Comparison of ENCODE assay signal across 10 cellular contexts in genomic region chr9:129944501-129945116, GRCh38.
A peak's percentile ranks its signal among the peaks of the same experiment; 100 is the strongest.
DNase-seq lines count a peak whose midpoint lies in the region; ATAC-seq and TF ChIP-seq lines count a peak whose summit lies in the region.
"Had no signal": no experiment of that assay in that cellular context is flagged by ENCODE, and none has a peak within 500 bp of the region (broad histone marks: within the 10 kb centered on the region; RNA-seq: fewer than 3 reads in every experiment).

No MANE protein-coding gene starts in this region.

- TF ChIP-seq EP300 in sigmoid colon (IDR thresholded peaks at IDR 0.05) = no peak

- ATAC-seq in HG03432 (IDR thresholded peaks at IDR 0.05; ENCODE audit: unreplicated experiment) (no peak), GM21825 (IDR thresholded peaks at IDR 0.05; ENCODE audit: unreplicated experiment) (no peak)

- H3K9me3 Mint-ChIP-seq in CD14-positive monocyte = peaks cover 0 to 8% (median 6%) of the 10 kb centered on the region in 7 donors

- no peaks in the 10 kb centered on the region for H3K27me3 ChIP-seq in adrenal gland
- no peaks in the 10 kb centered on the region for H3K27me3 ChIP-seq in sigmoid colon

- peaks cover 26 to 42% of the 10 kb centered on the region in 2 donors for H3K36me3 Mint-ChIP-seq in CD14-positive monocyte

- H3K27ac ChIP-seq in adrenal gland = peak overlapping the region; percentile 39 to 78 (median 57)
- H3K27ac ChIP-seq in sigmoid colon = peak overlapping the region; percentile 81 to 88 (median 83)

- no peak overlapping the region for H3K4me3 Mint-ChIP-seq in CD14-positive monocyte

- no peaks in the 10 kb centered on the region for H3K27me3 Mint-ChIP-seq in CD14-positive monocyte (ENCODE audit: low read depth in 3 of 3)

- H3K9me3 ChIP-seq in adrenal gland (replicated peaks in 1 of 3) = peaks cover 0 to 6% (median 0%) of the 10 kb centered on the region in 3 donors
- peaks cover 0 to 3% (median 0%) of the 10 kb centered on the region in 4 donors for H3K9me3 ChIP-seq in sigmoid colon

- TF ChIP-seq CTCF in CD14-positive monocyte (IDR thresholded peaks at IDR 0.05) = peak; percentile 50
- TF ChIP-seq CTCF in adrenal gland (IDR thresholded peaks at IDR 0.05) = peak in 1 of 6 experiments; percentile 15
- no peak for TF ChIP-seq CTCF in sigmoid colon (IDR thresholded peaks at IDR 0.05)

- H3K36me3 ChIP-seq in adrenal gland (replicated peaks in 1 of 2) (no peaks in the 10 kb centered on the region), sigmoid colon (peaks cover 0 to 11% (median 6%) of the 10 kb centered on the region in 4 donors)

- H3K4me1 ChIP-seq in adrenal gland (replicated peaks in 1 of 2) (peaks cover 0 to 5% of the 10 kb centered on the region in 2 donors), sigmoid colon (peaks cover 3 to 68% (median 51%) of the 10 kb centered on the region in 4 donors)

- TF ChIP-seq POLR2A in adrenal gland (IDR thresholded peaks at IDR 0.05) (no peak), sigmoid colon (IDR thresholded peaks at IDR 0.05) (no peak)

- no peak overlapping the region for H3K4me3 ChIP-seq in adrenal gland
- no peak overlapping the region for H3K4me3 ChIP-seq in sigmoid colon

- DNase-seq in CD14-positive monocyte (ENCODE audit: low spot score) (peak; percentile 74), SKM-1 (lab: John Stamatoyannopoulos, UW; ENCODE audit: unreplicated experiment) (peak; percentile 74), adrenal gland (peak in 1 of 7 donors; percentile 19), sigmoid colon (no peak), NCI-H1694 (lab: John Stamatoyannopoulos, UW) (no peak), NCI-H524 treated with DMSO at 0.1 percent for 48 hours (lab: John Stamatoyannopoulos, UW) (no peak)
- DNase-seq: DMS 273 treated with DMSO at 0.1 percent for 48 hours, GOT3 had no signal

- H3K27ac Mint-ChIP-seq in CD14-positive monocyte = peak overlapping the region; percentile 90 to 96 (median 95)

- WGBS in adrenal gland, 4 donors = 80 to 85% (median 83%) methylated on average over 6 of the region's 6 CpGs
- 69 to 88% methylated on average over 6 of the region's 6 CpGs for WGBS in sigmoid colon, 2 donors

- peaks cover 42% of the 10 kb centered on the region for H3K4me1 Mint-ChIP-seq in CD14-positive monocyte

- intact Hi-C loops in CD14-positive monocyte (cut with micrococcal nuclease) = loop anchor here (2.0 to 10.0 kb wide), 3 partner anchors 50 to 60 kb away; no protein-coding TSS in a partner anchor
- intact Hi-C loops in adrenal gland (cut with DNase I) = no loop called here
- intact Hi-C loops in sigmoid colon (cut with DNase I) = loop anchor here (5.0 kb wide), 1 partner anchor 98 kb away; the partner anchor contains the start of gene FNBP1

Comparison
In these comparisons a context has a peak if more than half of its experiments do, and no peak if none do; other contexts are left out.
1. DNase-seq: peak in CD14-positive monocyte (single experiment) and SKM-1 (single experiment); none in sigmoid colon (single experiment), NCI-H1694 (single experiment) and NCI-H524 treated with DMSO at 0.1 percent for 48 hours (single experiment).
2. intact Hi-C loops: an anchor here in CD14-positive monocyte (2.0 to 10.0 kb wide) and sigmoid colon (5.0 kb wide); none called in adrenal gland.